1 cellular context compared by ENCODE assay signal in genomic region chr1:25245393-25245792, GRCh38.
TF ChIP-seq lines count a peak whose summit lies in the region.

No MANE protein-coding gene starts in this region.

TF ChIP-seq in GM12878, 131 proteins besides CTCF, POLR2A, EP300 and RAD21:
- TF ChIP-seq ZBTB4 (CRISPR knock-in tag; IDR thresholded peaks at IDR 0.05) (no peak), IRF5 (IDR thresholded peaks at IDR 0.05; ENCODE audit: borderline replicate concordance) (no peak), REST (IDR thresholded peaks at IDR 0.05; ENCODE audit: low read depth, low read length) (no peak), SMAD1 (IDR thresholded peaks at IDR 0.05; ENCODE audit: low read depth, partially characterized antibody) (no peak), RELB (IDR thresholded peaks at IDR 0.05; ENCODE audit: low read depth) (no peak), HCFC1 (IDR thresholded peaks at IDR 0.05; ENCODE audit: low read length) (no peak), SMARCA5 (IDR thresholded peaks at IDR 0.05) (no peak), SREBF1 (IDR thresholded peaks at IDR 0.05; ENCODE audit: low read length) (no peak), GATAD2B (conservative IDR thresholded peaks at IDR 0.05; ENCODE audit: low read depth) (no peak), IKZF1 (conservative IDR thresholded peaks at IDR 0.05) (no peak), RAD51 (IDR thresholded peaks at IDR 0.05) (no peak), NR2C2 (IDR thresholded peaks at IDR 0.05; ENCODE audit: borderline replicate concordance, control insufficient read depth, insufficient read length, low read depth) (no peak), BACH1 (IDR thresholded peaks at IDR 0.05; ENCODE audit: borderline replicate concordance) (no peak), SPI1 (IDR thresholded peaks at IDR 0.05; ENCODE audit: borderline replicate concordance, insufficient read depth, low read depth, low read length) (no peak), MEF2A (IDR thresholded peaks at IDR 0.05; ENCODE audit: insufficient read depth, low read depth, low read length) (no peak), IKZF2 (IDR thresholded peaks at IDR 0.05) (no peak), ATF2 (IDR thresholded peaks at IDR 0.05; ENCODE audit: low read length) (no peak), NFXL1 (IDR thresholded peaks at IDR 0.05; ENCODE audit: borderline replicate concordance) (no peak), RELA (IDR thresholded peaks at IDR 0.05; ENCODE audit: borderline replicate concordance, partially characterized antibody) (no peak)
